8 cellular contexts compared by ENCODE assay signal in the genomic region with DNA sequence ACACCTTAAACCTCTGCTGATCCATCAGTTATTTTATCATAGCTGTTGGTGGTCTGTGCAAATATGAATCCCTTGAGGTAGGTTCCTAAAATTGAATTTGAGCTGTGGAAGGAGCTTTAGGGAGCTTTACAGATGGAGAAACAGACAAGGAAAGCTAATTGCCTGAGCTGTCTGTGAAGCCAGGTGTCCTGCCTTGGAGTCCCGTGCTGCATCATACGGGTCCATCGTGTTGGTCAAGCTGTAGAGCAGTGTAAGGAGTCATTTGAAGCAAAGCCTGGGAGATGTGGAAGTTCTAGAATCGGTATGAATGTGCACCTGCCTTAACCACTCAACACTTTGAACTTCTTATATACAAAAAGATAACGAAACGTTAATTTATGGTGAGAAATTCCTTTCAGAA. TPM values are rescaled to one million over a fixed set of nuclear protein-coding genes. Genes with fewer than 3 reads are reported as not detected.
DNase-seq lines count a peak whose midpoint lies in the region; ATAC-seq, FAIRE-seq and TF ChIP-seq lines count a peak whose summit lies in the region.

No MANE protein-coding gene starts in this region.

- dilution Hi-C loops in endothelial cell of umbilical vein (cut with MboI; ENCODE audit: extremely low pct_ligation_motif_present, low sequenced_read_pairs): no loop called here

- intact Hi-C loops in endothelial cell of umbilical vein (cut with micrococcal nuclease): no loop called here

- FAIRE-seq in endothelial cell of umbilical vein (lab: Jason Lieb, UNC): no peak

- no peaks in the 10 kb centered on the region for H4K20me1 ChIP-seq in OCI-LY1 (ENCODE audit: insufficient read depth, low read length)
- H4K20me1 ChIP-seq in endothelial cell of umbilical vein (replicated peaks; ENCODE audit: control insufficient read depth, extremely low read depth, insufficient read depth, low read length): no peaks in the 10 kb centered on the region

- ATAC-seq in GM18909 (IDR thresholded peaks at IDR 0.05; ENCODE audit: poor library complexity, unreplicated experiment) (no peak), GM21423 (IDR thresholded peaks at IDR 0.05; ENCODE audit: unreplicated experiment) (no peak), HG03280 (IDR thresholded peaks at IDR 0.05; ENCODE audit: unreplicated experiment) (no peak), GM19035 (IDR thresholded peaks at IDR 0.05; ENCODE audit: unreplicated experiment) (no peak)

- H3K9me3 ChIP-seq in OCI-LY1 (ENCODE audit: low read length) (no peaks in the 10 kb centered on the region), endothelial cell of umbilical vein (replicated peaks; ENCODE audit: control insufficient read depth, insufficient read depth, low read length) (no peaks in the 10 kb centered on the region)

- H3K4me1 ChIP-seq in OCI-LY1 (ENCODE audit: insufficient read depth, low read length, severe bottlenecking) (peaks cover 30% of the 10 kb centered on the region), endothelial cell of umbilical vein (ENCODE audit: control insufficient read depth, extremely low read depth, insufficient read depth, low read length) (peaks cover 11% of the 10 kb centered on the region)

- no TSS peak for BruUV-seq in endothelial cell of umbilical vein (replicated peaks; lab: Mats Ljungman, UMichigan)

- H3F3A ChIP-seq in OCI-LY1 (ENCODE audit: insufficient read depth, low read length): peaks cover 5% of the 10 kb centered on the region; the same call in 1 of the 2 replicates

- no peaks in the 10 kb centered on the region for H3K27me3 Mint-ChIP-seq in progenitor cell of endocrine pancreas

- H3K9me3 Mint-ChIP-seq in progenitor cell of endocrine pancreas (ENCODE audit: low read depth): no peaks in the 10 kb centered on the region

- POLR2A ChIA-PET in endothelial cell of umbilical vein (lab: Charles Lee): interaction anchor here (0.6 to 1.3 kb wide), 4 partner anchors 54 to 214 kb away, joined by 3 to 6 read pairs (median 3); a partner anchor contains a TSS

- no peak for TF ChIP-seq POLR2A in endothelial cell of umbilical vein (IDR thresholded peaks at IDR 0.05; ENCODE audit: low read depth, low read length)

- H3K27me3 ChIP-seq in OCI-LY1 (ENCODE audit: insufficient read depth, low read length): no peaks in the 10 kb centered on the region
- no peaks in the 10 kb centered on the region for H3K27me3 ChIP-seq in endothelial cell of umbilical vein (ENCODE audit: control insufficient read depth in 2 of 2, insufficient read depth in 2 of 2, low read length in 2 of 2)

- H3K9ac ChIP-seq in OCI-LY1 (ENCODE audit: low read length): peak overlapping the region; percentile 98
- H3K9ac ChIP-seq in endothelial cell of umbilical vein (replicated peaks; ENCODE audit: extremely low read depth, insufficient read depth, low read length): peak overlapping the region; percentile 88

- H3K9me2 ChIP-seq in OCI-LY1 (ENCODE audit: low read depth, low read length): no peaks in the 10 kb centered on the region

- peak overlapping the region; percentile 86 for H3K4me3 Mint-ChIP-seq in progenitor cell of endocrine pancreas (ENCODE audit: low read depth)

- TF ChIP-seq CTCF in GM12865 (IDR thresholded peaks at IDR 0.05; ENCODE audit: insufficient read depth, low read depth, low read length, missing control alignments) (no peak), OCI-LY1 (IDR thresholded peaks at IDR 0.05; ENCODE audit: low read length) (no peak), endothelial cell of umbilical vein (IDR thresholded peaks at IDR 0.05; ENCODE audit: extremely low read depth in 1 of 2, insufficient read depth in 1 of 2, low read depth in 1 of 2, low read length in 2 of 2) (no peak), progenitor cell of endocrine pancreas (IDR thresholded peaks at IDR 0.05; ENCODE audit: unreplicated experiment) (no peak)

- H3K4me3 ChIP-seq in GM12865 (ENCODE audit: low read depth, low read length) (peak overlapping the region; percentile 98), OCI-LY1 (ENCODE audit: low read depth, low read length, poor library complexity, severe bottlenecking) (peak overlapping the region; percentile 95), endothelial cell of umbilical vein (replicated peaks in 1 of 3; ENCODE audit: insufficient read depth in 1 of 3, low read depth in 1 of 3, low read length in 3 of 3) (peak overlapping the region; percentile 65 to 83 (median 82))

- peak overlapping the region; percentile 48 for H3K27ac ChIP-seq in OCI-LY1 (ENCODE audit: low read depth, low read length, poor library complexity, severe bottlenecking)
- no peak overlapping the region for H3K27ac ChIP-seq in endothelial cell of umbilical vein (ENCODE audit: insufficient read depth, low read depth, low read length)

- CTCF ChIA-PET in endothelial cell of umbilical vein (lab: Charles Lee): interaction anchor here (1.1 to 2.6 kb wide), 7 partner anchors 12 to 77 kb away, joined by 3 to 27 read pairs (median 10); a partner anchor contains a TSS

- H3K79me2 ChIP-seq in OCI-LY1 (ENCODE audit: insufficient read depth, low read length): peaks cover 27% of the 10 kb centered on the region
- peaks cover 25% of the 10 kb centered on the region for H3K79me2 ChIP-seq in endothelial cell of umbilical vein (ENCODE audit: control insufficient read depth, insufficient read depth, low read length)

- H3K4me1 Mint-ChIP-seq in progenitor cell of endocrine pancreas (ENCODE audit: low read depth): peaks cover 14% of the 10 kb centered on the region

- H2AFZ ChIP-seq in OCI-LY1 (ENCODE audit: low read length): no peak overlapping the region
- H2AFZ ChIP-seq in endothelial cell of umbilical vein (ENCODE audit: low read depth, low read length): no peak overlapping the region

- peak overlapping the region; percentile 74 for H3K27ac Mint-ChIP-seq in progenitor cell of endocrine pancreas

- peak; percentile 50 for DNase-seq in GM12865 (ENCODE audit: low read depth)
- no peak for DNase-seq in endothelial cell of umbilical vein (ENCODE audit: low read depth, low spot score)
- DNase-seq in progenitor cell of endocrine pancreas (ENCODE audit: low spot score, unreplicated experiment): no peak

- peaks cover 34% of the 10 kb centered on the region for H3K36me3 ChIP-seq in OCI-LY1 (ENCODE audit: insufficient read depth, low read length)
- no peaks in the 10 kb centered on the region for H3K36me3 ChIP-seq in endothelial cell of umbilical vein (ENCODE audit: control insufficient read depth in 2 of 2, extremely low read depth in 1 of 2, insufficient read depth in 2 of 2, low read length in 2 of 2)

- H3K4me2 ChIP-seq in OCI-LY1 (ENCODE audit: low read length) (peak overlapping the region; percentile 91), endothelial cell of umbilical vein (ENCODE audit: insufficient read depth, low read length) (peak overlapping the region; percentile 91)

- H3K9me1 ChIP-seq in endothelial cell of umbilical vein (replicated peaks; ENCODE audit: control insufficient read depth, extremely low read depth, insufficient read depth, low read length): no peaks in the 10 kb centered on the region

- peaks cover 2% of the 10 kb centered on the region for H3K36me3 Mint-ChIP-seq in progenitor cell of endocrine pancreas (ENCODE audit: insufficient read depth)

TF ChIP-seq in endothelial cell of umbilical vein, 7 proteins besides CTCF, POLR2A, EP300 and RAD21:
- TF ChIP-seq POLR2AphosphoS5 (IDR thresholded peaks at IDR 0.05; ENCODE audit: insufficient read depth, low read depth, low read length) (no peak), MYC (IDR thresholded peaks at IDR 0.05; ENCODE audit: low read depth, low read length) (no peak), JUN (IDR thresholded peaks at IDR 0.05; ENCODE audit: borderline replicate concordance, insufficient read depth, insufficient read length, low read depth) (no peak), FOS (IDR thresholded peaks at IDR 0.05; ENCODE audit: borderline replicate concordance, insufficient read depth, low read length) (no peak), GATA2 (IDR thresholded peaks at IDR 0.05; ENCODE audit: insufficient read depth, insufficient read length, low read depth, low read length) (no peak)
- TF ChIP-seq, protein P1, sequence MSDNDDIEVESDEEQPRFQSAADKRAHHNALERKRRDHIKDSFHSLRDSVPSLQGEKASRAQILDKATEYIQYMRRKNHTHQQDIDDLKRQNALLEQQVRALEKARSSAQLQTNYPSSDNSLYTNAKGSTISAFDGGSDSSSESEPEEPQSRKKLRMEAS (IDR thresholded peaks at IDR 0.05; ENCODE audit: insufficient read depth, insufficient read length): no peak

RNA-seq across cellular contexts. Expression of a gene that starts 1.0 kb away (rescaled TPM):
- 24.0 and 25.4 TPM in 2 replicates for total RNA-seq in endothelial cell of umbilical vein
- polyA plus RNA-seq in endothelial cell of umbilical vein: 30.0 and 36.2 TPM in 2 replicates
- polyA plus RNA-seq in endothelial cell of umbilical vein (2011; cell fraction: cytosol; rRNA removed): 25.5 and 28.6 TPM in 2 replicates
- polyA plus RNA-seq in endothelial cell of umbilical vein (2011; cell fraction: nucleus; rRNA removed): 40.1 and 48.1 TPM in 2 replicates
- polyA plus RNA-seq in endothelial cell of umbilical vein (2012): 13.7 and 21.1 TPM in 2 replicates
- polyA minus RNA-seq in endothelial cell of umbilical vein: 31.0 and 41.0 TPM in 2 replicates
- 51.4 TPM for polyA minus RNA-seq in endothelial cell of umbilical vein (2011; cell fraction: cytosol; rRNA and poly(A)+ RNA removed)
- 19.8 and 37.0 TPM in 2 replicates for polyA minus RNA-seq in endothelial cell of umbilical vein (2011; cell fraction: nucleus; rRNA and poly(A)+ RNA removed)
- total RNA-seq in progenitor cell of endocrine pancreas: 24.4 and 27.4 TPM in 2 replicates

RNA-seq across cellular contexts. Expression of a gene that starts 51.9 kb away (rescaled TPM):
- 23.4 and 23.9 TPM in 2 replicates for total RNA-seq in endothelial cell of umbilical vein
- 26.4 and 33.3 TPM in 2 replicates for polyA plus RNA-seq in endothelial cell of umbilical vein
- polyA plus RNA-seq in endothelial cell of umbilical vein (2011; cell fraction: cytosol; rRNA removed): 12.0 and 17.4 TPM in 2 replicates
- 17.2 and 17.9 TPM in 2 replicates for polyA plus RNA-seq in endothelial cell of umbilical vein (2011; cell fraction: nucleus; rRNA removed)
- 33.6 and 38.1 TPM in 2 replicates for polyA plus RNA-seq in endothelial cell of umbilical vein (2012)
- polyA minus RNA-seq in endothelial cell of umbilical vein: 21.1 and 29.8 TPM in 2 replicates
- 12.0 TPM for polyA minus RNA-seq in endothelial cell of umbilical vein (2011; cell fraction: cytosol; rRNA and poly(A)+ RNA removed)
- polyA minus RNA-seq in endothelial cell of umbilical vein (2011; cell fraction: nucleus; rRNA and poly(A)+ RNA removed): 35.3 and 46.4 TPM in 2 replicates
- 5.3 and 5.9 TPM in 2 replicates for total RNA-seq in progenitor cell of endocrine pancreas
